ENCODE assay signal across 40 cellular contexts in the genomic region with DNA sequence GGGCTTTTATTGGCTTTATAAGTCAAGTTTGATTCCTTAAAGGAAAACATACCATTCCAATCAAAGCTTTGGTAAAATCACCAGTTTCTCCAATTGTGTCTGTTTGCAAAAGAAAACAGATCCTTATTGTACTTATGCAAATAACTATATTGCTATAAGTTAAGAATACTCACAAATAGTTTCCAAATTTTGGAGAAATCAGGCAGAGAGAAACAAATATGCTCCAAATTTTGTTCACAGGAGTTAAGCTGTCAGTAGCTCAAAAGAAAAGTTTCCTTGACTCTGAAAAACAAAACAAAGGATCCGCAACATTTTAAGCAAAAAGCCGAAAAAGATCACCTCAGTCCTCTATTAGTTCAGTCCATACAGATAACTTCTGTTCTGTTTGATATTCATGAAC. TPM values are rescaled to one million over a fixed set of nuclear protein-coding genes. Genes with fewer than 3 reads are reported as not detected.
"Had no signal": no experiment of that assay in that cellular context is flagged by ENCODE, and none has a peak within 500 bp of the region (broad histone marks: within the 10 kb centered on the region; RNA-seq: fewer than 3 reads in every experiment).

No MANE protein-coding gene starts in this region.

- H3K36me3 ChIP-seq: MG63 had no signal

- H3K4me3 ChIP-seq: MG63 had no signal

- DNase-seq: Karpas-422, Kasumi-1, MG63, MM.1S, MV-4-11, NCI-H1048, NCI-H1092, NCI-H1092 treated with DMSO at 0.1 percent for 48 hours, NCI-H1105, NCI-H1105 treated with DMSO at 0.1 percent for 48 hours, NCI-H1417, NCI-H1417 treated with DMSO at 0.1 percent for 48 hours, NCI-H1436, NCI-H1436 treated with DMSO at 0.1 percent for 48 hours, NCI-H146, NCI-H1694, NCI-H1694 treated with DMSO at 0.1 percent for 48 hours, NCI-H187, NCI-H187 treated with DMSO at 0.1 percent for 48 hours, NCI-H1930, NCI-H2029, NCI-H2029 treated with DMSO at 0.1 percent for 48 hours, NCI-H2081, NCI-H2081 treated with DMSO at 0.1 percent for 48 hours, NCI-H2107, NCI-H2171, NCI-H2171 treated with DMSO at 0.1 percent for 48 hours, NCI-H2227 treated with DMSO at 0.1 percent for 48 hours, NCI-H226, NCI-H345, NCI-H446, NCI-H446 treated with DMSO at 0.1 percent for 48 hours, NCI-H510A, NCI-H510A treated with DMSO at 0.1 percent for 48 hours, NCI-H524, NCI-H524 treated with DMSO at 0.1 percent for 48 hours had no signal

RNA-seq across cellular contexts. Expression of gene IGFL4, which starts 19.2 kb away (rescaled TPM):
- total RNA-seq: LHCN-M2, M059J, MCF 10A had no signal

RNA-seq across cellular contexts. Expression of gene PGLYRP1, which starts 37.2 kb away (rescaled TPM):
- total RNA-seq: LHCN-M2, M059J, MCF 10A, NCI-H460 had no signal
